Comparison of ENCODE assay signal across 8 cellular contexts in genomic region chr18:11849845-11850747, GRCh38. TPM values are rescaled to one million over a fixed set of nuclear protein-coding genes. Genes with fewer than 3 reads are reported as not detected.
DNase-seq lines count a peak whose midpoint lies in the region; ATAC-seq, FAIRE-seq and TF ChIP-seq lines count a peak whose summit lies in the region.

No MANE protein-coding gene starts in this region.

- H3K9me3 ChIP-seq in CD4-positive, alpha-beta memory T cell (ENCODE audit: control insufficient read depth in 1 of 2, low read length in 2 of 2), result no peaks in the 10 kb centered on the region
- H3K9me3 ChIP-seq in ascending aorta (no peaks in the 10 kb centered on the region), hepatocyte (ENCODE audit: low read depth) (no peaks in the 10 kb centered on the region)

- H2AFZ ChIP-seq in hepatocyte, result peak overlapping the region; percentile 54

- no peaks in the 10 kb centered on the region for H3K9me2 ChIP-seq in hepatocyte (replicated peaks; ENCODE audit: insufficient read depth)

- FAIRE-seq in urothelium cell line (lab: Jason Lieb, UNC), result peak; percentile 85

- peaks cover 16 to 55% (median 30%) of the 10 kb centered on the region in 4 donors for H3K4me1 Mint-ChIP-seq in CD4-positive, alpha-beta memory T cell
- peaks cover 43 to 52% (median 52%) of the 10 kb centered on the region in 3 donors for H3K4me1 Mint-ChIP-seq in T-cell

- CTCF ChIA-PET in CD4-positive, alpha-beta memory T cell (lab: Charles Lee; ENCODE audit: partially characterized antibody), result interaction anchor here (0.6 to 1.4 kb wide), 5 partner anchors 10 to 145 kb away, joined by 3 to 4 read pairs (median 3); no protein-coding TSS in a partner anchor
- CTCF ChIA-PET in T-cell (lab: Charles Lee), result no interaction called here

- H3K36me3 Mint-ChIP-seq in CD4-positive, alpha-beta memory T cell, result peaks cover 0 to 30% of the 10 kb centered on the region in 2 donors
- peaks cover 2% of the 10 kb centered on the region for H3K36me3 Mint-ChIP-seq in T-cell

- no peaks in the 10 kb centered on the region for H3K27me3 ChIP-seq in CD4-positive, alpha-beta memory T cell (ENCODE audit: insufficient read depth, low read length)
- H3K27me3 ChIP-seq in ascending aorta, result no peaks in the 10 kb centered on the region
- H3K27me3 ChIP-seq in hepatocyte, result no peaks in the 10 kb centered on the region

- H3K27ac ChIP-seq in CD4-positive, alpha-beta memory T cell (ENCODE audit: low read depth, low read length), result peak overlapping the region; percentile 98
- H3K27ac ChIP-seq in ascending aorta, result peak overlapping the region; percentile 87 to 92
- H3K27ac ChIP-seq in hepatocyte, result peak overlapping the region; percentile 97

- 49% methylated on average over 19 of the region's 19 CpGs for WGBS in hepatocyte (ENCODE audit: low lambda C conversion rate, missing lambda C conversion rate)

- POLR2A ChIA-PET in CD4-positive, alpha-beta memory T cell (lab: Charles Lee; ENCODE audit: partially characterized antibody), result interaction anchor here (0.6 to 4.7 kb wide), 11 partner anchors 9 to 1937 kb away, joined by 3 to 34 read pairs (median 4); partner anchors contain the start of genes AFG3L2, IMPA2, MPPE1 and NAPG
- POLR2A ChIA-PET in T-cell (lab: Charles Lee), result interaction anchor here (0.5 to 1.0 kb wide), 6 partner anchors 130 to 1899 kb away, joined by 3 to 13 read pairs (median 3); partner anchors contain the start of genes AFG3L2 (in 1 of the 2), CEP192 (in 1 of the 2) and IMPA2 (in 1 of the 2)

- peak overlapping the region; percentile 100 for H3K27ac Mint-ChIP-seq in CD4-positive, alpha-beta memory T cell
- peak overlapping the region; percentile 100 for H3K27ac Mint-ChIP-seq in T-cell

- H3K79me2 ChIP-seq in hepatocyte, result peaks cover 34% of the 10 kb centered on the region

- peaks cover 0 to 3% (median 0%) of the 10 kb centered on the region in 8 donors for H3K9me3 Mint-ChIP-seq in CD4-positive, alpha-beta memory T cell
- no peaks in the 10 kb centered on the region for H3K9me3 Mint-ChIP-seq in T-cell

- peak; percentile 24 to 56 (median 40) for ATAC-seq in T-cell (replicated peaks in 1 of 4)
- no peak for ATAC-seq in GM21786 (IDR thresholded peaks at IDR 0.05; ENCODE audit: unreplicated experiment)

- peaks cover 11% of the 10 kb centered on the region for H4K20me1 ChIP-seq in hepatocyte (ENCODE audit: insufficient read depth, poor library complexity, severe bottlenecking)

- H3K4me3 ChIP-seq in CD4-positive, alpha-beta memory T cell (ENCODE audit: low read length in 2 of 2), result peak overlapping the region; percentile 47 to 71
- H3K4me3 ChIP-seq in ascending aorta (peak overlapping the region; percentile 75 to 86), hepatocyte (peak overlapping the region; percentile 91)

- TF ChIP-seq CTCF in ascending aorta (IDR thresholded peaks at IDR 0.05) (no peak), hepatocyte (IDR thresholded peaks at IDR 0.05; ENCODE audit: poor library complexity) (no peak)

- no peaks in the 10 kb centered on the region for H3K27me3 Mint-ChIP-seq in CD4-positive, alpha-beta memory T cell
- no peaks in the 10 kb centered on the region for H3K27me3 Mint-ChIP-seq in T-cell

- peak overlapping the region; percentile 100 for H3K4me3 Mint-ChIP-seq in CD4-positive, alpha-beta memory T cell
- H3K4me3 Mint-ChIP-seq in T-cell, result peak overlapping the region; percentile 95 to 100 (median 100)

- peak; percentile 56 to 86 (median 64) for DNase-seq in CD4-positive, alpha-beta memory T cell
- DNase-seq in Kasumi-1 (lab: John Stamatoyannopoulos, UW) (peak; percentile 33 to 53), T-cell (peak; percentile 28 to 79 (median 62)), ascending aorta (ENCODE audit: low spot score in 2 of 2) (peak; percentile 40 to 91), hepatocyte (ENCODE audit: low spot score) (peak; percentile 52), retina (peak; percentile 78), urothelium cell line (ENCODE audit: low spot score) (peak; percentile 82)

- intact Hi-C loops in CD4-positive, alpha-beta memory T cell (cut with micrococcal nuclease), result loop anchor here (2.0 to 5.0 kb wide), 4 partner anchors 853 to 1938 kb away; partner anchors contain the start of genes CEP192, CEP76, NAPG and PSMG2
- intact Hi-C loops in ascending aorta (cut with DNase I), result loop anchor here (2.0 to 10.0 kb wide), 5 partner anchors 131 to 1825 kb away; partner anchors contain the start of genes AFG3L2, GNAL, IMPA2 and TUBB6

- H3K4me1 ChIP-seq in CD4-positive, alpha-beta memory T cell (ENCODE audit: insufficient read depth, low read length), result peaks cover 32% of the 10 kb centered on the region
- H3K4me1 ChIP-seq in ascending aorta, result peaks cover 4 to 20% of the 10 kb centered on the region in 2 donors
- H3K4me1 ChIP-seq in hepatocyte (ENCODE audit: insufficient read depth), result no peaks in the 10 kb centered on the region

- peak overlapping the region; percentile 75 for H3K4me2 ChIP-seq in hepatocyte

- no peaks in the 10 kb centered on the region for H3K36me3 ChIP-seq in CD4-positive, alpha-beta memory T cell (ENCODE audit: insufficient read depth, low read length)
- H3K36me3 ChIP-seq in ascending aorta (peaks cover 0 to 3% of the 10 kb centered on the region in 2 donors), hepatocyte (replicated peaks; ENCODE audit: insufficient read depth, low read depth) (no peaks in the 10 kb centered on the region)

RNA-seq across cellular contexts. Expression of gene CHMP1B, which starts 1.1 kb away (rescaled TPM):
- 10 to 100 TPM; 44.3 to 46.9 TPM for total RNA-seq in CD4-positive, alpha-beta memory T cell
- 10 to 100 TPM; 44.1 to 65.6 TPM for polyA plus RNA-seq in CD4-positive, alpha-beta memory T cell
- total RNA-seq in T-cell (100 to 1,000 TPM in 1 of 5 donors, 10 to 100 TPM in 4; 41.5 to 105 (median 44.1) TPM), ascending aorta (25.5 TPM), hepatocyte (83.1 and 85.3 TPM in 2 replicates)
- 56.6 and 70.1 TPM in 2 replicates for polyA plus RNA-seq in hepatocyte

RNA-seq across cellular contexts. Expression of gene MPPE1, which starts 58.0 kb away (rescaled TPM):
- total RNA-seq in CD4-positive, alpha-beta memory T cell, result 10 to 100 TPM; 75.3 to 79.7 TPM
- 10 to 100 TPM; 28.5 to 43.9 TPM for polyA plus RNA-seq in CD4-positive, alpha-beta memory T cell
- total RNA-seq in T-cell (10 to 100 TPM; 56.0 to 90.4 (median 77.2) TPM), ascending aorta (18.9 TPM), hepatocyte (28.5 and 59.3 TPM in 2 replicates)
- 45.5 and 52.7 TPM in 2 replicates for polyA plus RNA-seq in hepatocyte
